In the genomic region with DNA sequence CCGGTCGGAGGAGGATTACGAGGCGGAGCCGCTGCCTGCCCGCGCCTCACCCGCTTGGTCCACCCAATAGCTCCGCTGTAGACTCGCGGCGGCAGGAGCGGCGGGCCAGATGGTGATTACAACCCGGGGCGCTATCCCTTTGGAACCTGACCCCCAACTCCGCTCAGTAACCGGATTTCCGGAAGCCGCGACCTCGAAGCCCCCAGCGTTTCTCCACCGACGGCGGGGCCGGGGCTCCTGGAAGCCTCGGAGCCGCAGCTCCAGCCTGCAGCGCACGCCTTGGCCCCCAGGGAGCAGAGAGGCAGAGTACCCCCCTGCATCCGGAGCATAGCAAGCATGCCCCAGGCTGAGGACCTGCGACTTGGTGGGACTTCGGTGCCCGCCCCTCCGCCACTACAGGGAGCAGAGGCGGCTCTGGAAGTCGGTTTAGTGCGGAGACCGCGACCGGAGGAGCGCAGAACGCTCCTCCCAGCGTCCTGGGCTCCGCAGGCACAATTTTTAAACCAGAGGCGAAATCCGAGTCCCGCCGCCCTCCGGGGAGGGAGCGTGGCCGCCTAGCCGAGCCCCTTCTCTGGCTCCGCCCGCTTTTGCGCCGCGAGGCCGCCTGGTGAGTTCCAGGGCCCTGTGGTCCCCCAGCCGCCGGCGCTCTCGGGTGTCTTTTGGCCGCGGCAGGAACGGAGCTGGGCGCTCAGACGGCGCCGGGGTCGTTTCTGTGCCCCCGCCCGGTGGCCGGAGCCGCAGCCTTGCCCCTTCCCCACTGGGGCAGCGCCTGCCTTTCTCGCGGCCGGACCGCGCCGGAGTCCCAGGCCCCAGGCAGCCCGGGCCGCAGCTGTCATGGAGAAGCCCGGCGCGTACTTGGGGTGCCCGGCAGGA, we compare ENCODE assay signal across 8 cellular contexts. TPM values are rescaled to one million over a fixed set of nuclear protein-coding genes. Genes with fewer than 3 reads are reported as not detected.
DNase-seq lines count a peak whose midpoint lies in the region; ATAC-seq, FAIRE-seq and TF ChIP-seq lines count a peak whose summit lies in the region.

No MANE protein-coding gene starts in this region.

- H3K79me2 ChIP-seq in GM23248 (ENCODE audit: insufficient read depth) = no peaks in the 10 kb centered on the region

- H3K4me2 ChIP-seq in A549 (peak overlapping the region; percentile 99), GM23248 (ENCODE audit: unreplicated experiment) (peak overlapping the region; percentile 83)

- peaks cover 34% of the 10 kb centered on the region for H3K27me3 ChIP-seq in GM23248 (replicated peaks; ENCODE audit: insufficient read depth)

- WGBS in A549 (ENCODE audit: missing lambda C conversion rate) = 6% methylated on average over 26 of the region's 89 CpGs
- 2 to 3% methylated on average over 75 to 85 of the region's 89 CpGs for WGBS in GM23248 (ENCODE audit: low coverage in 1 of 2, low lambda C conversion rate in 2 of 2, missing lambda C conversion rate in 2 of 2), 2 experiments

- peak overlapping the region; percentile 48 for H3K4me3 ChIP-seq in A549
- peak overlapping the region; percentile 69 for H3K4me3 ChIP-seq in GM23248

- peak overlapping the region; percentile 59 for H3K4me3 Mint-ChIP-seq in activated CD4-positive, alpha-beta memory T cell treated with anti-CD3 and anti-CD28 coated beads, Interleukin-2, amount 10 ng/mL, durations not matched to agents 7 days and 5 days
- peak overlapping the region; percentile 84 for H3K4me3 Mint-ChIP-seq in natural killer cell

- peak overlapping the region; percentile 86 for H2AFZ ChIP-seq in GM23248

- TF ChIP-seq CTCF in A549 (IDR thresholded peaks at IDR 0.05) = no peak
- no peak for TF ChIP-seq CTCF in natural killer cell (IDR thresholded peaks at IDR 0.05)

- no peaks in the 10 kb centered on the region for H4K20me1 ChIP-seq in GM23248 (ENCODE audit: insufficient read depth)

- TF ChIP-seq RAD21 in A549 (conservative IDR thresholded peaks at IDR 0.05 in 1 of 2, IDR thresholded peaks at IDR 0.05 in 1 of 2) = no peak

- H3K4me1 Mint-ChIP-seq in activated CD4-positive, alpha-beta memory T cell treated with anti-CD3 and anti-CD28 coated beads, Interleukin-2, amount 10 ng/mL, durations not matched to agents 7 days and 5 days = peaks cover 15% of the 10 kb centered on the region
- H3K4me1 Mint-ChIP-seq in natural killer cell = peaks cover 8 to 13% of the 10 kb centered on the region in 2 donors

- no peaks in the 10 kb centered on the region for H3K9me3 Mint-ChIP-seq in activated CD4-positive, alpha-beta memory T cell treated with anti-CD3 and anti-CD28 coated beads, Interleukin-2, amount 10 ng/mL, durations not matched to agents 7 days and 5 days
- no peaks in the 10 kb centered on the region for H3K9me3 Mint-ChIP-seq in natural killer cell

- no peak for FAIRE-seq in A549 (lab: Jason Lieb, UNC)
- FAIRE-seq in RCC 7860 (lab: Jason Lieb, UNC) = no peak

- intact Hi-C loops in natural killer cell (cut with micrococcal nuclease) = loop anchor here (5.0 kb wide), 1 partner anchor 708 kb away; no protein-coding TSS in a partner anchor

- H3K27ac ChIP-seq in A549 (peak overlapping the region in 1 of 2 experiments; percentile 47; a peak in 3 of 6 replicates), GM23248 (no peak overlapping the region)

- CTCF ChIA-PET in A549 (lab: Yijun Ruan, JAX) = interaction anchor here (0.9 to 6.1 kb wide), 12 partner anchors 8 to 340 kb away, joined by 3 to 56 read pairs (median 7); a partner anchor contains a TSS
- CTCF ChIA-PET in activated CD4-positive, alpha-beta memory T cell treated with anti-CD3 and anti-CD28 coated beads, Interleukin-2, amount 10 ng/mL, durations not matched to agents 7 days and 5 days (lab: Charles Lee) = interaction anchor here (0.6 to 1.7 kb wide), 7 partner anchors 8 to 366 kb away, joined by 3 to 7 read pairs (median 3); no protein-coding TSS in a partner anchor

- no peak overlapping the region for H3K9ac ChIP-seq in GM23248

- H3K36me3 ChIP-seq in GM23248 (ENCODE audit: low read depth) = no peaks in the 10 kb centered on the region

- in situ Hi-C loops in GM23248 (cut with MboI) = no loop called here

- H3K9me3 ChIP-seq in A549 (0 out of 3 replicates have a peak, but pooled peaks cover 4% of the 10 kb centered on the region), GM23248 (ENCODE audit: low read depth) (no peaks in the 10 kb centered on the region)

- H3K9me2 ChIP-seq in GM23248 (ENCODE audit: insufficient read depth) = no peaks in the 10 kb centered on the region

- peak; percentile 55 to 60 for ATAC-seq in A549
- peak; percentile 34 for ATAC-seq in esophagus mucosa
- peak in 2 of 3 donors; percentile 43 to 60 for ATAC-seq in natural killer cell
- ATAC-seq in HG03095 (IDR thresholded peaks at IDR 0.05; ENCODE audit: unreplicated experiment) = no peak

- TF ChIP-seq POLR2A in A549 (IDR thresholded peaks at IDR 0.05; ENCODE audit: low read length) = no peak

- H3K27ac Mint-ChIP-seq in activated CD4-positive, alpha-beta memory T cell treated with anti-CD3 and anti-CD28 coated beads, Interleukin-2, amount 10 ng/mL, durations not matched to agents 7 days and 5 days = no peak overlapping the region
- H3K27ac Mint-ChIP-seq in natural killer cell = peak overlapping the region in 1 of 2 donors; percentile 40

- H3F3A ChIP-seq in GM23248 (ENCODE audit: insufficient read depth) = no peaks in the 10 kb centered on the region

- H3K4me1 ChIP-seq in A549 (0 out of 3 replicates have a peak, but pooled peaks cover 15% of the 10 kb centered on the region), GM23248 (ENCODE audit: insufficient read depth) (no peaks in the 10 kb centered on the region; the same call in 1 of the 2 replicates)

- TF ChIP-seq EP300 in A549 (IDR thresholded peaks at IDR 0.05) = no peak

- H3K36me3 Mint-ChIP-seq in activated CD4-positive, alpha-beta memory T cell treated with anti-CD3 and anti-CD28 coated beads, Interleukin-2, amount 10 ng/mL, durations not matched to agents 7 days and 5 days (ENCODE audit: low read depth) = no peaks in the 10 kb centered on the region
- H3K36me3 Mint-ChIP-seq in natural killer cell = no peaks in the 10 kb centered on the region

- DNase-seq in A549 (ENCODE audit: low read depth in 1 of 2, low spot score in 1 of 2) (peak in 1 of 2 experiments; percentile 15), GM23248 (peak; percentile 40), natural killer cell (no peak), DMS153 treated with DMSO at 0.1 percent for 48 hours (lab: John Stamatoyannopoulos, UW; ENCODE audit: unreplicated experiment) (no peak), RCC 7860 (ENCODE audit: low spot score) (no peak)
- DNase-seq in activated CD4-positive, alpha-beta memory T cell treated with anti-CD3 and anti-CD28 coated beads, Interleukin-2, amount 10 ng/mL, durations not matched to agents 7 days and 5 days = no peak

- peaks cover 46% of the 10 kb centered on the region for H3K27me3 Mint-ChIP-seq in activated CD4-positive, alpha-beta memory T cell treated with anti-CD3 and anti-CD28 coated beads, Interleukin-2, amount 10 ng/mL, durations not matched to agents 7 days and 5 days
- H3K27me3 Mint-ChIP-seq in natural killer cell (ENCODE audit: low read depth in 2 of 2) = peaks cover 39 to 53% of the 10 kb centered on the region in 2 donors

- POLR2A ChIA-PET in A549 (lab: Yijun Ruan, JAX) = interaction anchor here (0.8 to 2.9 kb wide), 2 partner anchors 28 to 115 kb away, joined by 4 to 38 read pairs; a partner anchor contains a TSS
- POLR2A ChIA-PET in activated CD4-positive, alpha-beta memory T cell treated with anti-CD3 and anti-CD28 coated beads, Interleukin-2, amount 10 ng/mL, durations not matched to agents 7 days and 5 days (lab: Charles Lee) = interaction anchor here (0.9 kb wide), 1 partner anchor 351 kb away, joined by 3 read pairs; no protein-coding TSS in a partner anchor

TF ChIP-seq in A549, 52 proteins besides CTCF, POLR2A, EP300 and RAD21 (continues in another document):
- TF ChIP-seq GATA3 (IDR thresholded peaks at IDR 0.05; ENCODE audit: borderline replicate concordance) (no peak), RCOR1 (IDR thresholded peaks at IDR 0.05; ENCODE audit: low read depth, low read length) (no peak), TP53 (CRISPR knock-in tag; IDR thresholded peaks at IDR 0.05) (no peak), POLR2AphosphoS2 (conservative IDR thresholded peaks at IDR 0.05; ENCODE audit: low read length) (no peak)
- TF ChIP-seq, protein P1, sequence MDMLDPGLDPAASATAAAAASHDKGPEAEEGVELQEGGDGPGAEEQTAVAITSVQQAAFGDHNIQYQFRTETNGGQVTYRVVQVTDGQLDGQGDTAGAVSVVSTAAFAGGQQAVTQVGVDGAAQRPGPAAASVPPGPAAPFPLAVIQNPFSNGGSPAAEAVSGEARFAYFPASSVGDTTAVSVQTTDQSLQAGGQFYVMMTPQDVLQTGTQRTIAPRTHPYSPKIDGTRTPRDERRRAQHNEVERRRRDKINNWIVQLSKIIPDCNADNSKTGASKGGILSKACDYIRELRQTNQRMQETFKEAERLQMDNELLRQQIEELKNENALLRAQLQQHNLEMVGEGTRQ (IDR thresholded peaks at IDR 0.05) = no peak
- TF ChIP-seq, protein P2, sequence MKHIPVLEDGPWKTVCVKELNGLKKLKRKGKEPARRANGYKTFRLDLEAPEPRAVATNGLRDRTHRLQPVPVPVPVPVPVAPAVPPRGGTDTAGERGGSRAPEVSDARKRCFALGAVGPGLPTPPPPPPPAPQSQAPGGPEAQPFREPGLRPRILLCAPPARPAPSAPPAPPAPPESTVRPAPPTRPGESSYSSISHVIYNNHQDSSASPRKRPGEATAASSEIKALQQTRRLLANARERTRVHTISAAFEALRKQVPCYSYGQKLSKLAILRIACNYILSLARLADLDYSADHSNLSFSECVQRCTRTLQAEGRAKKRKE (CRISPR knock-in tag; IDR thresholded peaks at IDR 0.05; ENCODE audit: low read depth) = no peak

RNA-seq across cellular contexts. Expression of a gene that starts 28.2 kb away (rescaled TPM):
- polyA plus RNA-seq in A549 (2011; rRNA removed) (14.4 and 17.3 TPM in 2 replicates), A549 (2017; fragmentation: RNase III; extraction: RNeasy Plus Mini Kit Qiagen cat#74134 plus additional on column Dnase treatment) (20.9 to 23.5 TPM (median 21.2 TPM) in 3 replicates), GM23248 (2016; fragmentation: Nextera tagmentation; extraction: Ambion mirVana) (14.2 and 15.0 TPM in 2 replicates)
- polyA plus RNA-seq in A549 (2012; cell fraction: cytosol; rRNA removed) = 4.5 and 4.7 TPM in 2 replicates
- polyA plus RNA-seq in A549 (2012; cell fraction: nucleus; rRNA removed) = 3.2 and 6.2 TPM in 2 replicates
- 10.5 and 10.8 TPM in 2 replicates for polyA minus RNA-seq in A549 (2011; rRNA and poly(A)+ RNA removed)
- total RNA-seq in GM23248 (2014; rRNA removed; shearing (Covaris generic)) = 13.9 and 14.7 TPM in 2 replicates
- 10 to 100 TPM; 14.3 to 14.6 TPM for total RNA-seq in activated CD4-positive, alpha-beta memory T cell treated with anti-CD3 and anti-CD28 coated beads, Interleukin-2, amount 10 ng/mL, durations not matched to agents 7 days and 5 days
- total RNA-seq in esophagus mucosa (10.0 TPM), natural killer cell (10 to 100 TPM; 10.4 to 12.1 (median 11.9) TPM)
